ENCODE assay signal across 8 cellular contexts in genomic region chr12:114836609-114837008, GRCh38.
"Had no signal": no experiment of that assay in that cellular context is flagged by ENCODE, and none has a peak within 500 bp of the region (broad histone marks: within the 10 kb centered on the region; RNA-seq: fewer than 3 reads in every experiment).

No MANE protein-coding gene starts in this region.

- H3K9me3 ChIP-seq: HAP-1 had no signal

- H3K36me3 ChIP-seq: HAP-1 had no signal

- ATAC-seq: HCT116 had no signal

- H3K9ac ChIP-seq: GM23248, KMS-11 had no signal

- DNase-seq: GOT3, H7, KBM-7 had no signal

- H3K4me1 ChIP-seq: HAP-1 had no signal

- H2AFZ ChIP-seq: GM23248 had no signal

- H3K4me3 ChIP-seq: GM23248, HAP-1 had no signal

- H3K27ac ChIP-seq: GM23248, KMS-11 had no signal

- FAIRE-seq: HTR-8/SVneo had no signal

- H3K4me2 ChIP-seq: KMS-11 had no signal
